In genomic region chr7:149232362-149232761, GRCh38 we compare ENCODE assay signal across 22 cellular contexts.
"Had no signal": no experiment of that assay in that cellular context is flagged by ENCODE, and none has a peak within 500 bp of the region (broad histone marks: within the 10 kb centered on the region; RNA-seq: fewer than 3 reads in every experiment).

No MANE protein-coding gene starts in this region.

- H3K4me1 ChIP-seq: breast epithelium, esophagus muscularis mucosa, gastroesophageal sphincter, heart left ventricle, psoas muscle, thyroid gland had no signal

- H3K27me3 Mint-ChIP-seq: activated CD4-positive, alpha-beta T cell treated with anti-CD3 and anti-CD28 coated beads, Interleukin-2, amount 10 ng/mL, durations not matched to agents 24 days and 14 days had no signal

- H3K4me3 ChIP-seq: breast epithelium, esophagus muscularis mucosa, gastroesophageal sphincter, heart left ventricle, ovary, psoas muscle, thyroid gland had no signal

- H3K27ac ChIP-seq: breast epithelium, esophagus muscularis mucosa, gastroesophageal sphincter, heart left ventricle, ovary, psoas muscle, thyroid gland had no signal

- H3K27ac Mint-ChIP-seq: activated CD4-positive, alpha-beta T cell treated with anti-CD3 and anti-CD28 coated beads, Interleukin-2, amount 10 ng/mL, durations not matched to agents 24 days and 14 days; activated CD8-positive, alpha-beta T cell treated with anti-CD3 and anti-CD28 coated beads for 36 hours; activated naive CD4-positive, alpha-beta T cell treated with anti-CD3 and anti-CD28 coated beads, Interleukin-2, amount 50 U/mL, for 72 hours; activated T-helper 17 cell treated with anti-CD3 and anti-CD28 coated beads, Interleukin-2, amount 50 U/mL, for 72 hours; memory B cell; stimulated activated naive CD8-positive, alpha-beta T cell treated with anti-CD3 and anti-CD28 coated beads, Interleukin-15, Interleukin-2, amounts not matched to agents 100 ng/mL and 50 ng/mL, for 24 hours; T-helper 17 cell had no signal

- H3K4me1 Mint-ChIP-seq: central memory CD8-positive, alpha-beta T cell had no signal

- H3K9me3 ChIP-seq: breast epithelium, esophagus muscularis mucosa, gastroesophageal sphincter, heart left ventricle, ovary, psoas muscle, thyroid gland had no signal

- H3K4me3 Mint-ChIP-seq: activated CD4-positive, alpha-beta T cell treated with anti-CD3 and anti-CD28 coated beads, Interleukin-2, amount 10 ng/mL, durations not matched to agents 24 days and 14 days; activated CD8-positive, alpha-beta T cell treated with anti-CD3 and anti-CD28 coated beads for 36 hours; activated T-helper 17 cell treated with anti-CD3 and anti-CD28 coated beads, Interleukin-2, amount 50 U/mL, for 72 hours; central memory CD8-positive, alpha-beta T cell; memory B cell; natural killer cell treated with Interleukin-12 subunit alpha and Interleukin-12 subunit beta and Interleukin-15 and Interleukin-18, amount 100 ng/mL, for 72 hours; stimulated activated naive CD8-positive, alpha-beta T cell treated with anti-CD3 and anti-CD28 coated beads, Interleukin-15, Interleukin-2, amounts not matched to agents 100 ng/mL and 50 ng/mL, for 24 hours; T-helper 17 cell had no signal

- H3K36me3 Mint-ChIP-seq: activated naive CD4-positive, alpha-beta T cell treated with anti-CD3 and anti-CD28 coated beads, Interleukin-2, amount 50 U/mL, for 72 hours; memory B cell; natural killer cell treated with Interleukin-12 subunit alpha and Interleukin-12 subunit beta and Interleukin-15 and Interleukin-18, amount 100 ng/mL, for 72 hours had no signal

- ATAC-seq: activated CD8-positive, alpha-beta T cell treated with anti-CD3 and anti-CD28 coated beads for 36 hours; activated naive CD4-positive, alpha-beta T cell treated with anti-CD3 and anti-CD28 coated beads, Interleukin-2, amount 50 U/mL, for 72 hours; activated T-helper 17 cell treated with anti-CD3 and anti-CD28 coated beads, Interleukin-2, amount 50 U/mL, for 72 hours; gastroesophageal sphincter; heart left ventricle; left cardiac atrium; natural killer cell treated with Interleukin-12 subunit alpha and Interleukin-12 subunit beta and Interleukin-15 and Interleukin-18, amount 100 ng/mL, for 72 hours; psoas muscle; right cardiac atrium; T-helper 17 cell had no signal

- DNase-seq: activated CD4-positive, alpha-beta T cell treated with anti-CD3 and anti-CD28 coated beads, Interleukin-2, amount 10 ng/mL, durations not matched to agents 24 days and 14 days; activated CD8-positive, alpha-beta T cell treated with anti-CD3 and anti-CD28 coated beads for 36 hours; effector memory CD4-positive, alpha-beta T cell; heart left ventricle; left cardiac atrium; ovary; psoas muscle; right cardiac atrium; stimulated activated CD4-positive, alpha-beta T cell treated with anti-CD3 and anti-CD28 coated beads, Interleukin-12 subunit alpha, Interleukin-12 subunit beta, amount 100 ng/mL, for 4 hours; stimulated activated CD4-positive, alpha-beta T cell treated with anti-CD3 and anti-CD28 coated beads, Interleukin-4, amount 100 ng/mL, for 4 hours; substantia nigra; T-helper 17 cell; thyroid gland had no signal

- H3K27me3 ChIP-seq: breast epithelium, esophagus muscularis mucosa, gastroesophageal sphincter, heart left ventricle, ovary, thyroid gland had no signal

- H3K36me3 ChIP-seq: breast epithelium, esophagus muscularis mucosa, gastroesophageal sphincter, heart left ventricle, ovary, thyroid gland had no signal

- H3K9me3 Mint-ChIP-seq: activated CD4-positive, alpha-beta T cell treated with anti-CD3 and anti-CD28 coated beads, Interleukin-2, amount 10 ng/mL, durations not matched to agents 24 days and 14 days; activated CD8-positive, alpha-beta T cell treated with anti-CD3 and anti-CD28 coated beads for 36 hours; activated naive CD4-positive, alpha-beta T cell treated with anti-CD3 and anti-CD28 coated beads, Interleukin-2, amount 50 U/mL, for 72 hours; activated T-helper 17 cell treated with anti-CD3 and anti-CD28 coated beads, Interleukin-2, amount 50 U/mL, for 72 hours; central memory CD8-positive, alpha-beta T cell; memory B cell; natural killer cell treated with Interleukin-12 subunit alpha and Interleukin-12 subunit beta and Interleukin-15 and Interleukin-18, amount 100 ng/mL, for 72 hours; stimulated activated naive CD8-positive, alpha-beta T cell treated with anti-CD3 and anti-CD28 coated beads, Interleukin-15, Interleukin-2, amounts not matched to agents 100 ng/mL and 50 ng/mL, for 24 hours had no signal
